ENCODE assay signal across 1 cellular context in genomic region chr3:69719292-69719691, GRCh38.
TF ChIP-seq lines count a peak whose summit lies in the region.

No MANE protein-coding gene starts in this region.

TF ChIP-seq in K562, 482 proteins besides CTCF, POLR2A, EP300 and RAD21 (continued from another document):
- TF ChIP-seq PHTF2 (CRISPR knock-in tag; IDR thresholded peaks at IDR 0.05) (no peak), GMEB1 (CRISPR knock-in tag; IDR thresholded peaks at IDR 0.05) (no peak), ETV6 (IDR thresholded peaks at IDR 0.05; ENCODE audit: borderline replicate concordance in 1 of 2, low read depth in 2 of 2, low read length in 1 of 2) (no peak), ETV6 (CRISPR knock-in tag; IDR thresholded peaks at IDR 0.05; ENCODE audit: borderline replicate concordance) (no peak), CLOCK (CRISPR knock-in tag; IDR thresholded peaks at IDR 0.05; ENCODE audit: borderline replicate concordance) (no peak), ZBTB9 (CRISPR knock-in tag; IDR thresholded peaks at IDR 0.05) (no peak), BCLAF1 (IDR thresholded peaks at IDR 0.05; ENCODE audit: borderline replicate concordance in 1 of 2, control insufficient read depth in 1 of 2, low read depth in 2 of 2, low read length in 1 of 2) (no peak), STAT5A (IDR thresholded peaks at IDR 0.05; ENCODE audit: borderline replicate concordance, low read length) (peak; percentile 50; the same call in 1 of the 2 replicates), ZNF232 (CRISPR knock-in tag; IDR thresholded peaks at IDR 0.05) (no peak), ETV1 (tag; conservative IDR thresholded peaks at IDR 0.05; ENCODE audit: low read depth) (no peak), HDAC3 (IDR thresholded peaks at IDR 0.05; ENCODE audit: borderline replicate concordance, partially characterized antibody) (no peak), PBX2 (CRISPR knock-in tag; IDR thresholded peaks at IDR 0.05; ENCODE audit: low read depth) (no peak), PBX2 (tag; conservative IDR thresholded peaks at IDR 0.05; ENCODE audit: low read depth) (no peak), CREB3 (tag; conservative IDR thresholded peaks at IDR 0.05; ENCODE audit: low read depth) (no peak), ESRRB (CRISPR knock-in tag; IDR thresholded peaks at IDR 0.05; ENCODE audit: borderline replicate concordance) (no peak)
